ENCODE assay signal across 8 cellular contexts in genomic region chr17:42428141-42428944, GRCh38. TPM values are rescaled to one million over a fixed set of nuclear protein-coding genes. Genes with fewer than 3 reads are reported as not detected.
DNase-seq lines count a peak whose midpoint lies in the region; ATAC-seq and TF ChIP-seq lines count a peak whose summit lies in the region.

No MANE protein-coding gene starts in this region.

- WGBS in HUES64 = 74% methylated on average over 4 of the region's 4 CpGs

- no peak overlapping the region for H2AFZ ChIP-seq in SU-DHL-6 (ENCODE audit: low read depth, low read length, severe bottlenecking)

- H4K20me1 ChIP-seq in SU-DHL-6 (ENCODE audit: low read depth, low read length) = no peaks in the 10 kb centered on the region

- ATAC-seq in HG03039 (IDR thresholded peaks at IDR 0.05; ENCODE audit: unreplicated experiment) = no peak

- DNase-seq in NCI-H526 (lab: John Stamatoyannopoulos, UW) (peak; percentile 31 to 55), NCI-H526 treated with DMSO at 0.1 percent for 48 hours (lab: John Stamatoyannopoulos, UW) (no peak), dorsolateral prefrontal cortex (peak in 6 of 10 donors; percentile 51 to 80 (median 62)), lung microvascular endothelial cell (ENCODE audit: low read depth in 2 of 2) (peak; percentile 86 to 89), superior temporal gyrus (ENCODE audit: extremely low spot score) (peak; percentile 88)

- no peak overlapping the region for H3K4me2 ChIP-seq in SU-DHL-6 (ENCODE audit: low read depth, low read length, poor library complexity, severe bottlenecking)

- TF ChIP-seq CTCF in SU-DHL-6 (IDR thresholded peaks at IDR 0.05; ENCODE audit: insufficient read depth, low read length, poor library complexity, severe bottlenecking) = peak; percentile 23
- TF ChIP-seq CTCF in dorsolateral prefrontal cortex (IDR thresholded peaks at IDR 0.05 in 54 of 56, conservative IDR thresholded peaks at IDR 0.05 in 2 of 56; ENCODE audit: low read depth in 1 of 56, partially characterized antibody in 56 of 56) = peak; percentile 38 to 80 (median 69)

- intact Hi-C loops in dorsolateral prefrontal cortex (cut with DNase I) = loop anchor here in 1 of 2 donors (2.0 kb wide), 1 partner anchor 30 kb away; the partner anchor contains the start of gene ATP6V0A1

- H3K79me2 ChIP-seq in SU-DHL-6 (ENCODE audit: insufficient read depth, low read length) = no peaks in the 10 kb centered on the region

- H3K27me3 ChIP-seq in HUES64 (ENCODE audit: insufficient read depth, low read length) = no peaks in the 10 kb centered on the region
- H3K27me3 ChIP-seq in SU-DHL-6 (ENCODE audit: low read length) = no peaks in the 10 kb centered on the region
- H3K27me3 ChIP-seq in dorsolateral prefrontal cortex = peaks cover 0 to under 1% (median 0%) of the 10 kb centered on the region in 45 donors

- H3K4me3 ChIP-seq in HUES64 (ENCODE audit: low read length) = no peak overlapping the region
- H3K4me3 ChIP-seq in SU-DHL-6 (ENCODE audit: insufficient read depth, low read length, poor library complexity, severe bottlenecking) = no peak overlapping the region
- H3K4me3 ChIP-seq in dorsolateral prefrontal cortex = peak overlapping the region in 13 of 59 donors; percentile 0 to 38 (median 27)

- peaks cover 17% of the 10 kb centered on the region for H3K4me1 ChIP-seq in HUES64 (ENCODE audit: insufficient read depth, low read length)

- H3K9ac ChIP-seq in HUES64 (ENCODE audit: low read depth, low read length) (no peak overlapping the region), SU-DHL-6 (ENCODE audit: low read length) (no peak overlapping the region)

- H3F3A ChIP-seq in SU-DHL-6 (ENCODE audit: insufficient read depth) = no peaks in the 10 kb centered on the region

- H3K9me2 ChIP-seq in SU-DHL-6 (replicated peaks; ENCODE audit: insufficient read depth, low read length) = no peaks in the 10 kb centered on the region

- H3K36me3 ChIP-seq in HUES64 (ENCODE audit: insufficient read depth, low read length) (no peaks in the 10 kb centered on the region), SU-DHL-6 (ENCODE audit: low read length) (no peaks in the 10 kb centered on the region)

- H3K27ac ChIP-seq in HUES64 (ENCODE audit: low read depth, low read length) (peak overlapping the region; percentile 42; the same call in 1 of the 2 replicates), SU-DHL-6 (ENCODE audit: low read depth, low read length) (no peak overlapping the region), dorsolateral prefrontal cortex (peak overlapping the region; percentile 25 to 97 (median 77))

- H3K9me3 ChIP-seq in HUES64 (ENCODE audit: insufficient read depth, low read depth, low read length) (no peaks in the 10 kb centered on the region), SU-DHL-6 (ENCODE audit: insufficient read depth, low read length) (no peaks in the 10 kb centered on the region)

RNA-seq across cellular contexts. Expression of gene CAVIN1, which starts 5.3 kb away (rescaled TPM):
- polyA plus RNA-seq in HUES64 (2013, experiment 1 of 2) = 12.7 TPM
- 12.7 TPM for polyA plus RNA-seq in HUES64 (2013, experiment 2 of 2)
- total RNA-seq in dorsolateral prefrontal cortex = 10 to 100 TPM; 11.5 to 70.8 (median 30.0) TPM
- total RNA-seq in lung microvascular endothelial cell = 342 and 371 TPM in 2 replicates

RNA-seq across cellular contexts. Expression of gene ATP6V0A1, which starts 30.3 kb away (rescaled TPM):
- polyA plus RNA-seq in HUES64 (2013, experiment 1 of 2) = 24.8 TPM
- 25.4 TPM for polyA plus RNA-seq in HUES64 (2013, experiment 2 of 2)
- total RNA-seq in dorsolateral prefrontal cortex (100 to 1,000 TPM; 253 to 459 (median 379) TPM), lung microvascular endothelial cell (16.6 and 22.0 TPM in 2 replicates)

RNA-seq across cellular contexts. Expression of gene STAT3, which starts 40.1 kb away (rescaled TPM):
- polyA plus RNA-seq in HUES64 (2013, experiment 1 of 2) = 50.2 TPM
- 47.3 TPM for polyA plus RNA-seq in HUES64 (2013, experiment 2 of 2)
- total RNA-seq in dorsolateral prefrontal cortex = 100 to 1,000 TPM in 55 of 120 experiments, 10 to 100 TPM in 65; 57.7 to 203 (median 98.0) TPM
- 61.5 and 80.0 TPM in 2 replicates for total RNA-seq in lung microvascular endothelial cell

Comparison
In these comparisons a context has a peak if more than half of its experiments do, and no peak if none do; other contexts are left out.
1. RNA of gene ATP6V0A1, which starts 30.3 kb away (total RNA-seq): 253 to 459 TPM in dorsolateral prefrontal cortex; 16.6 to 22.0 TPM in lung microvascular endothelial cell; every median in the first group is over 10 times any median in the second.